In genomic region chr3:177250108-177250507, GRCh38 we compare ENCODE assay signal across 26 cellular contexts. TPM values are rescaled to one million over a fixed set of nuclear protein-coding genes. Genes with fewer than 3 reads are reported as not detected.
A peak's percentile ranks its signal among the peaks of the same experiment; 100 is the strongest.
DNase-seq lines count a peak whose midpoint lies in the region; ATAC-seq and TF ChIP-seq lines count a peak whose summit lies in the region.
"Had no signal": no experiment of that assay in that cellular context is flagged by ENCODE, and none has a peak within 500 bp of the region (broad histone marks: within the 10 kb centered on the region; RNA-seq: fewer than 3 reads in every experiment).

No MANE protein-coding gene starts in this region.

- H3K4me1 ChIP-seq in smooth muscle cell (ENCODE audit: low read depth) = no peaks in the 10 kb centered on the region

- no peak; the same call in 1 of the 2 replicates for ATAC-seq in WTC11
- ATAC-seq in activated CD4-positive, CD25-positive, alpha-beta regulatory T cell treated with anti-CD3 and anti-CD28 coated beads, Interleukin-2, amount 50 U/mL, for 24 hours = no peak
- ATAC-seq: left ventricle myocardium superior; natural killer cell treated with Interleukin-12 subunit alpha and Interleukin-12 subunit beta and Interleukin-15 and Interleukin-18, amount 100 ng/mL, for 72 hours had no signal

- H3K4me3 ChIP-seq in smooth muscle cell (no peak overlapping the region), H7 (ENCODE audit: insufficient read depth, low read depth, low read length) (no peak overlapping the region)
- H3K4me3 ChIP-seq: hepatocyte had no signal

- no peak overlapping the region for H3K4me3 Mint-ChIP-seq in WTC11
- H3K4me3 Mint-ChIP-seq: activated CD4-positive, alpha-beta memory T cell treated with anti-CD3 and anti-CD28 coated beads for 36 hours; brain; CD4-positive, alpha-beta T cell; immature natural killer cell; natural killer cell treated with Interleukin-12 subunit alpha and Interleukin-12 subunit beta and Interleukin-15 and Interleukin-18, amount 100 ng/mL, for 72 hours; type B pancreatic cell had no signal

- peak overlapping the region; percentile 44 for H2AFZ ChIP-seq in smooth muscle cell (ENCODE audit: low read depth)
- H2AFZ ChIP-seq: hepatocyte had no signal

- H3K9me3 Mint-ChIP-seq in WTC11 = peaks cover 8% of the 10 kb centered on the region
- H3K9me3 Mint-ChIP-seq: immature natural killer cell had no signal

- H3K4me2 ChIP-seq in smooth muscle cell = no peak overlapping the region
- H3K4me2 ChIP-seq: hepatocyte had no signal

- no peaks in the 10 kb centered on the region for H3K9me3 ChIP-seq in smooth muscle cell (replicated peaks; ENCODE audit: low read depth)

- DNase-seq in NCI-H1417 (lab: John Stamatoyannopoulos, UW) (peak in 2 of 3 experiments; percentile 11 to 43), NCI-H1417 treated with DMSO at 0.1 percent for 48 hours (lab: John Stamatoyannopoulos, UW) (no peak), WTC11 (ENCODE audit: low spot score) (no peak), kidney tubule cell (ENCODE audit: low spot score) (peak; percentile 7), smooth muscle cell (lab: John Stamatoyannopoulos, UW; ENCODE audit: unreplicated experiment) (no peak), activated gamma-delta T cell treated with Interleukin-2 at 50 U/mL for 16 hours (no peak), H7 (no peak)
- DNase-seq: activated CD4-positive, alpha-beta memory T cell treated with anti-CD3 and anti-CD28 coated beads for 36 hours; activated CD8-positive, alpha-beta memory T cell treated with anti-CD3 and anti-CD28 coated beads, Interleukin-2, amount 50 U/mL, for 48 hours; CD4-positive, alpha-beta T cell; DMS 273 treated with DMSO at 0.1 percent for 48 hours; effector memory CD4-positive, alpha-beta T cell; immature natural killer cell; Karpas-422; left ventricle myocardium superior; NCI-H187 treated with DMSO at 0.1 percent for 48 hours; NCI-H526; T-helper 9 cell had no signal

- H3F3A ChIP-seq in smooth muscle cell (ENCODE audit: low read depth) = no peaks in the 10 kb centered on the region

- TF ChIP-seq CTCF in WTC11 (IDR thresholded peaks at IDR 0.05) (no peak), smooth muscle cell (IDR thresholded peaks at IDR 0.05; ENCODE audit: borderline replicate concordance, insufficient read depth, poor library complexity, severe bottlenecking) (no peak)

- CTCF ChIA-PET in WTC11 (lab: Charles Lee) = interaction anchor here (0.5 kb wide), 1 partner anchor 86 kb away, joined by 3 read pairs; no protein-coding TSS in a partner anchor

- no peaks in the 10 kb centered on the region for H3K36me3 Mint-ChIP-seq in WTC11
- H3K36me3 Mint-ChIP-seq: activated CD4-positive, alpha-beta memory T cell treated with anti-CD3 and anti-CD28 coated beads for 36 hours; immature natural killer cell; natural killer cell treated with Interleukin-12 subunit alpha and Interleukin-12 subunit beta and Interleukin-15 and Interleukin-18, amount 100 ng/mL, for 72 hours; type B pancreatic cell had no signal

- no peaks in the 10 kb centered on the region for H3K27me3 Mint-ChIP-seq in WTC11 (ENCODE audit: low read depth)
- H3K27me3 Mint-ChIP-seq: activated CD4-positive, alpha-beta memory T cell treated with anti-CD3 and anti-CD28 coated beads for 36 hours; brain; CD4-positive, alpha-beta T cell; natural killer cell treated with Interleukin-12 subunit alpha and Interleukin-12 subunit beta and Interleukin-15 and Interleukin-18, amount 100 ng/mL, for 72 hours; progenitor cell of endocrine pancreas; type B pancreatic cell had no signal

- no peaks in the 10 kb centered on the region for H3K27me3 ChIP-seq in smooth muscle cell (ENCODE audit: low read depth)
- no peaks in the 10 kb centered on the region for H3K27me3 ChIP-seq in H7 (ENCODE audit: control insufficient read depth, insufficient read depth, low read length)
- H3K27me3 ChIP-seq: hepatocyte had no signal

- 74% methylated on average over 3 of the region's 3 CpGs for WGBS in smooth muscle cell (ENCODE audit: low lambda C conversion rate)

- H3K27ac Mint-ChIP-seq in WTC11 = peak overlapping the region; percentile 54
- H3K27ac Mint-ChIP-seq: activated CD4-positive, alpha-beta memory T cell treated with anti-CD3 and anti-CD28 coated beads for 36 hours; activated T-helper 2 cell treated with anti-CD3 and anti-CD28 coated beads, Interferon-gamma antibody, Interleukin-2, Interleukin-4, amounts not matched to agents 10 μg/mL and 5 μg/mL and 100 μg/mL, durations not matched to agents 14 hours and 24 hours and 36 hours; CD4-positive, alpha-beta T cell; immature natural killer cell; progenitor cell of endocrine pancreas; type B pancreatic cell had no signal

- peaks cover 14% of the 10 kb centered on the region for H3K4me1 Mint-ChIP-seq in WTC11
- H3K4me1 Mint-ChIP-seq: immature natural killer cell had no signal

- no peak overlapping the region for H3K9ac ChIP-seq in smooth muscle cell (ENCODE audit: low read depth)

- H4K20me1 ChIP-seq in smooth muscle cell (ENCODE audit: low read depth) = no peaks in the 10 kb centered on the region

- H3K36me3 ChIP-seq in smooth muscle cell (ENCODE audit: low read depth) = no peaks in the 10 kb centered on the region
- no peaks in the 10 kb centered on the region for H3K36me3 ChIP-seq in H7 (replicated peaks; ENCODE audit: control insufficient read depth, insufficient read depth, low read length)

- POLR2A ChIA-PET in WTC11 (lab: Charles Lee) = no interaction called here

- H3K79me2 ChIP-seq in smooth muscle cell (ENCODE audit: low read depth) = no peaks in the 10 kb centered on the region
- H3K79me2 ChIP-seq: hepatocyte had no signal

- no peak overlapping the region for H3K27ac ChIP-seq in smooth muscle cell (ENCODE audit: low read depth)
- H3K27ac ChIP-seq: 22Rv1, hepatocyte had no signal

TF ChIP-seq in WTC11, 78 proteins besides CTCF, POLR2A, EP300 and RAD21 (continues in another document):
- TF ChIP-seq FOXP4 (CRISPR knock-in tag; IDR thresholded peaks at IDR 0.05) = no peak
- no peak for TF ChIP-seq TCF7 (CRISPR knock-in tag; IDR thresholded peaks at IDR 0.05; ENCODE audit: low read depth)
- no peak for TF ChIP-seq ELF4 (CRISPR knock-in tag; IDR thresholded peaks at IDR 0.05; ENCODE audit: low read depth)
- TF ChIP-seq CBFB (CRISPR knock-in tag; IDR thresholded peaks at IDR 0.05; ENCODE audit: low read depth) = no peak
- no peak for TF ChIP-seq AR (CRISPR knock-in tag; IDR thresholded peaks at IDR 0.05)
- TF ChIP-seq NFATC4 (CRISPR knock-in tag; IDR thresholded peaks at IDR 0.05) = no peak
- no peak for TF ChIP-seq MYBL2 (CRISPR knock-in tag; IDR thresholded peaks at IDR 0.05)
- TF ChIP-seq RORB (CRISPR knock-in tag; IDR thresholded peaks at IDR 0.05) = no peak
- TF ChIP-seq PRRX2 (CRISPR knock-in tag; IDR thresholded peaks at IDR 0.05) = no peak

RNA-seq across cellular contexts. Expression of gene TBL1XR1, which starts 52.8 kb away (rescaled TPM):
- total RNA-seq in WTC11 (2021) (133 to 148 TPM (median 139 TPM) in 3 replicates), smooth muscle cell (115 and 223 TPM in 2 replicates)
- polyA plus RNA-seq in smooth muscle cell = 19.9 and 26.7 TPM in 2 replicates
- 119 and 156 TPM in 2 replicates for total RNA-seq in H7 (2014; rRNA removed; shearing (Covaris generic))

Comparison
In these comparisons a context has a peak if more than half of its experiments do, and no peak if none do; other contexts are left out.
1. DNase-seq: peak in NCI-H1417 (2 of 3) and kidney tubule cell (single experiment); none in NCI-H1417 treated with DMSO at 0.1 percent for 48 hours (single experiment), WTC11 (single experiment), smooth muscle cell (single experiment), activated gamma-delta T cell treated with Interleukin-2 at 50 U/mL for 16 hours (single experiment) and H7 (single experiment).